Comparison of ENCODE assay signal across 15 cellular contexts in genomic region chr18:1014496-1014895, GRCh38.
DNase-seq lines count a peak whose midpoint lies in the region; ATAC-seq and TF ChIP-seq lines count a peak whose summit lies in the region.
"Had no signal": no experiment of that assay in that cellular context is flagged by ENCODE, and none has a peak within 500 bp of the region (broad histone marks: within the 10 kb centered on the region; RNA-seq: fewer than 3 reads in every experiment).

No MANE protein-coding gene starts in this region.

- no peaks in the 10 kb centered on the region for H3F3A ChIP-seq in MM.1S (ENCODE audit: insufficient read depth, low read length)

- TF ChIP-seq EP300 in transverse colon (IDR thresholded peaks at IDR 0.05; ENCODE audit: low read depth), result no peak

- H3K9ac ChIP-seq in MM.1S (ENCODE audit: low read length), result no peak overlapping the region

- no peak for TF ChIP-seq POLR2A in transverse colon (IDR thresholded peaks at IDR 0.05)

- no peak overlapping the region for H3K4me2 ChIP-seq in MM.1S (ENCODE audit: low read depth, low read length)

- DNase-seq in AG10803 (ENCODE audit: low read depth) (peak; percentile 51), EL (peak; percentile 36), NCI-H524 (lab: John Stamatoyannopoulos, UW) (peak; percentile 91 to 95), islet precursor cell (peak; percentile 62), transverse colon (no peak), MM.1S (no peak)
- DNase-seq: activated naive CD4-positive, alpha-beta T cell; C1 segment of cervical spinal cord; H7; NCI-H774; SIG-M5; stimulated activated CD4-positive, alpha-beta T cell treated with anti-CD3 and anti-CD28 coated beads, Interleukin-4, amount 100 ng/mL, for 1 hour had no signal

- H3K27ac ChIP-seq in transverse colon, result no peak overlapping the region
- no peak overlapping the region for H3K27ac ChIP-seq in MM.1S (ENCODE audit: low read length)
- H3K27ac ChIP-seq: right atrium auricular region had no signal

- H3K27me3 ChIP-seq in transverse colon (no peaks in the 10 kb centered on the region), MM.1S (replicated peaks; ENCODE audit: insufficient read depth, low read length) (no peaks in the 10 kb centered on the region)
- H3K27me3 ChIP-seq: right atrium auricular region had no signal

- H3K4me3 ChIP-seq in AG10803 (ENCODE audit: low read length) (no peak overlapping the region), transverse colon (no peak overlapping the region), MM.1S (ENCODE audit: low read length) (no peak overlapping the region)
- H3K4me3 ChIP-seq: right atrium auricular region had no signal

- H4K20me1 ChIP-seq in MM.1S (ENCODE audit: insufficient read depth, low read length), result no peaks in the 10 kb centered on the region

- TF ChIP-seq CTCF in AG10803 (conservative IDR thresholded peaks at IDR 0.05; ENCODE audit: low read length) (no peak), transverse colon (IDR thresholded peaks at IDR 0.05) (no peak), MM.1S (IDR thresholded peaks at IDR 0.05; ENCODE audit: low read length) (no peak)

- H3K4me1 ChIP-seq in transverse colon (no peaks in the 10 kb centered on the region), MM.1S (ENCODE audit: low read length) (no peaks in the 10 kb centered on the region)
- H3K4me1 ChIP-seq: right atrium auricular region had no signal

- in situ Hi-C loops in transverse colon (cut with MboI; ENCODE audit: low pct_ligation_motif_present in 1 of 4, low pct_unique_long_range_greater_than_20kb in 1 of 4, low sequenced_read_pairs in 3 of 4), result no loop called here

- no peak for ATAC-seq in HG03460 (IDR thresholded peaks at IDR 0.05; ENCODE audit: unreplicated experiment)
- no peak for ATAC-seq in GM21526 (IDR thresholded peaks at IDR 0.05; ENCODE audit: low FRiP score, unreplicated experiment)

- no peaks in the 10 kb centered on the region for H3K9me3 ChIP-seq in transverse colon
- H3K9me3 ChIP-seq in MM.1S (replicated peaks; ENCODE audit: insufficient read depth, low read length), result no peaks in the 10 kb centered on the region
- H3K9me3 ChIP-seq: right atrium auricular region had no signal

- no peak overlapping the region for H2AFZ ChIP-seq in MM.1S (ENCODE audit: low read length)

- intact Hi-C loops in transverse colon (cut with DNase I; ENCODE audit: low total_unique reads), result no loop called here

- 26 to 27% methylated on average over 6 of the region's 6 CpGs for WGBS in transverse colon (ENCODE audit: low coverage in 1 of 2), 2 donors

- H3K9me2 ChIP-seq in MM.1S (replicated peaks; ENCODE audit: insufficient read depth, low read length), result no peaks in the 10 kb centered on the region

- no peaks in the 10 kb centered on the region for H3K36me3 ChIP-seq in transverse colon
- H3K36me3 ChIP-seq in MM.1S (replicated peaks; ENCODE audit: insufficient read depth, low read length), result no peaks in the 10 kb centered on the region
- H3K36me3 ChIP-seq: right atrium auricular region had no signal

- H3K79me2 ChIP-seq in MM.1S (ENCODE audit: low read length), result no peaks in the 10 kb centered on the region

Comparison
In these comparisons a context has a peak if more than half of its experiments do, and no peak if none do; other contexts are left out.
1. DNase-seq: peak in AG10803 (single experiment), EL (single experiment), NCI-H524 (2 of 2) and islet precursor cell (single experiment); none in transverse colon (single experiment) and MM.1S (single experiment).